In genomic region chr5:82416506-82416905, GRCh38 we compare ENCODE assay signal across 18 cellular contexts.
"Had no signal": no experiment of that assay in that cellular context is flagged by ENCODE, and none has a peak within 500 bp of the region (broad histone marks: within the 10 kb centered on the region; RNA-seq: fewer than 3 reads in every experiment).

No MANE protein-coding gene starts in this region.

- H3K4me1 Mint-ChIP-seq: T-cell had no signal

- FAIRE-seq: endothelial cell of umbilical vein, islet of Langerhans, urothelium cell line had no signal

- H3K27ac Mint-ChIP-seq: activated CD4-positive, alpha-beta T cell treated with anti-CD3 and anti-CD28 coated beads, Interleukin-2, amount 10 ng/mL, durations not matched to agents 24 days and 14 days; T-cell had no signal

- H3K27me3 ChIP-seq: breast epithelium, heart right ventricle, thyroid gland had no signal

- H3K36me3 ChIP-seq: breast epithelium, esophagus squamous epithelium, heart right ventricle, thyroid gland had no signal

- H3K9me3 ChIP-seq: breast epithelium, esophagus squamous epithelium, heart right ventricle, thyroid gland had no signal

- H3K27me3 Mint-ChIP-seq: activated CD4-positive, alpha-beta T cell treated with anti-CD3 and anti-CD28 coated beads, Interleukin-2, amount 10 ng/mL, durations not matched to agents 24 days and 14 days; T-cell had no signal

- H3K36me3 Mint-ChIP-seq: T-cell had no signal

- H3K27ac ChIP-seq: breast epithelium, esophagus squamous epithelium, heart right ventricle, thyroid gland had no signal

- DNase-seq: activated CD4-positive, alpha-beta T cell treated with anti-CD3 and anti-CD28 coated beads, Interleukin-2, amount 10 ng/mL, durations not matched to agents 24 days and 14 days; activated CD8-positive, alpha-beta memory T cell treated with anti-CD3 and anti-CD28 coated beads, Interleukin-2, amount 50 U/mL, for 4 hours; activated naive CD4-positive, alpha-beta T cell treated with anti-CD3 and anti-CD28 coated beads, Interleukin-2, amount 50 U/mL, for 16 hours; activated T-cell treated with anti-CD3 and anti-CD28 coated beads, Interleukin-2, amount 50 U/mL, for 4 hours; aorta; cerebellar nuclear complex; effector CD8-positive, alpha-beta T cell; esophagus squamous epithelium; heart right ventricle; occipital lobe; posterior cingulate gyrus; stimulated activated naive CD4-positive, alpha-beta T cell treated with Interleukin-2 at 50 U/mL for 16 hours; T-cell; thyroid gland had no signal

- H3K4me3 ChIP-seq: breast epithelium, esophagus squamous epithelium, heart right ventricle, thyroid gland had no signal

- H3K4me3 Mint-ChIP-seq: activated CD4-positive, alpha-beta T cell treated with anti-CD3 and anti-CD28 coated beads, Interleukin-2, amount 10 ng/mL, durations not matched to agents 24 days and 14 days; activated T-cell treated with anti-CD3 and anti-CD28 coated beads, Interleukin-2, amount 50 U/mL, for 4 hours; T-cell had no signal

- H3K9me3 Mint-ChIP-seq: activated T-cell treated with anti-CD3 and anti-CD28 coated beads, Interleukin-2, amount 50 U/mL, for 4 hours; T-cell had no signal

- H3K4me1 ChIP-seq: breast epithelium, thyroid gland had no signal
